14 cellular contexts compared by ENCODE assay signal in genomic region chr12:108866083-108866482, GRCh38. TPM values are rescaled to one million over a fixed set of nuclear protein-coding genes. Genes with fewer than 3 reads are reported as not detected.
DNase-seq lines count a peak whose midpoint lies in the region; ATAC-seq, FAIRE-seq and TF ChIP-seq lines count a peak whose summit lies in the region.
"Not testable (repeated sequence)": the region's sequence is repeated elsewhere in the genome, so short reads cannot be mapped to it uniquely, and the experiment has no call there.
"Had no signal": no experiment of that assay in that cellular context is flagged by ENCODE, and none has a peak within 500 bp of the region (broad histone marks: within the 10 kb centered on the region; RNA-seq: fewer than 3 reads in every experiment).

No MANE protein-coding gene starts in this region.

- peak; percentile 36 for DNase-seq in GM23248
- peak; percentile 34 for DNase-seq in Karpas-422
- peak in 1 of 4 experiments; percentile 34 for DNase-seq in K562 (ENCODE audit: extremely low read depth in 1 of 4, low spot score in 3 of 4)
- DNase-seq in epithelial cell of esophagus (ENCODE audit: low read depth), result peak; percentile 41
- not testable (repeated sequence) for DNase-seq in left lung

- peak; percentile 75 for ATAC-seq in K562
- ATAC-seq in left lung, result peak; percentile 30

- not testable (repeated sequence) for TF ChIP-seq POLR2A in K562 (conservative IDR thresholded peaks at IDR 0.05)

- not testable (repeated sequence) for H3K4me1 ChIP-seq in GM23248 (ENCODE audit: insufficient read depth); K562 (replicated peaks in 1 of 2; ENCODE audit: control insufficient read depth in 2 of 2, insufficient read depth in 2 of 2, low read length in 2 of 2)
- peaks cover 15% of the 10 kb centered on the region for H3K4me1 ChIP-seq in Karpas-422 (ENCODE audit: low read length)
- peaks cover 0 to 20% of the 10 kb centered on the region in 2 donors for H3K4me1 ChIP-seq in left lung

- H3K79me2 ChIP-seq in GM23248 (ENCODE audit: insufficient read depth); Karpas-422 (ENCODE audit: low read length); K562 (ENCODE audit: control insufficient read depth, insufficient read depth, low read length): not testable (repeated sequence)

- H3K9me2 ChIP-seq in GM23248 (ENCODE audit: insufficient read depth); Karpas-422 (replicated peaks; ENCODE audit: insufficient read depth, low read length): not testable (repeated sequence)

- 76 to 83% methylated on average over 10 of the region's 10 CpGs for WGBS in GM23248 (ENCODE audit: low coverage in 1 of 2, low lambda C conversion rate in 2 of 2, missing lambda C conversion rate in 2 of 2), 2 experiments
- WGBS in K562 (ENCODE audit: insufficient coverage, low coverage, missing lambda C conversion rate), result 25% methylated on average over 10 of the region's 10 CpGs

- not testable (repeated sequence) for BruUV-seq in K562 (replicated peaks; lab: Mats Ljungman, UMichigan)

- in situ Hi-C loops in GM23248 (cut with MboI); K562 (cut with MboI): not testable (repeated sequence)

- H2AFZ ChIP-seq in GM23248; Karpas-422 (ENCODE audit: low read length); K562 (ENCODE audit: low read depth, low read length): not testable (repeated sequence)

- not testable (repeated sequence) for H3K4me2 ChIP-seq in GM23248 (ENCODE audit: unreplicated experiment); Karpas-422 (ENCODE audit: low read depth, low read length, poor library complexity, severe bottlenecking); K562 (ENCODE audit: insufficient read depth, low read length)

- not testable (repeated sequence) for FAIRE-seq in K562 (lab: Jason Lieb, UNC)

- not testable (repeated sequence) for H3K9me1 ChIP-seq in K562 (ENCODE audit: control insufficient read depth, insufficient read depth, low read length)

- TF ChIP-seq CTCF in K562 (IDR thresholded peaks at IDR 0.05 in 2 of 3, conservative IDR thresholded peaks at IDR 0.05 in 1 of 3; ENCODE audit: insufficient read depth in 2 of 3, low read depth in 1 of 3, low read length in 3 of 3); epithelial cell of esophagus (IDR thresholded peaks at IDR 0.05; ENCODE audit: insufficient read depth, low read depth, low read length, missing control alignments); left lung (IDR thresholded peaks at IDR 0.05): not testable (repeated sequence)

- intact Hi-C loops in K562 (cut with micrococcal nuclease); left lung (cut with DNase I): not testable (repeated sequence)

- not testable (repeated sequence) for H3K27ac ChIP-seq in GM23248; Karpas-422 (ENCODE audit: low read length); K562 (ENCODE audit: extremely low read depth, low read depth, low read length); left lung

- not testable (repeated sequence) for H3K9me3 ChIP-seq in GM23248 (ENCODE audit: low read depth); Karpas-422 (ENCODE audit: low read length); K562 (replicated peaks; ENCODE audit: control insufficient read depth, insufficient read depth, low read depth, low read length); left lung

- POLR2A ChIA-PET in K562 (lab: Yijun Ruan, JAX), result interaction anchor here (0.6 to 1.7 kb wide), 2 partner anchors 9 to 14 kb away, joined by 4 to 5 read pairs; partner anchors contain the start of gene SSH1

- not testable (repeated sequence) for H3K27me3 ChIP-seq in GM23248 (replicated peaks; ENCODE audit: insufficient read depth); Karpas-422 (ENCODE audit: low read length); K562 (ENCODE audit: control insufficient read depth in 2 of 2, insufficient read depth in 2 of 2, low read length in 2 of 2); left lung

- CTCF ChIA-PET in K562 (lab: Yijun Ruan, JAX; ENCODE audit: low intra/inter-chr PET ratio), result not testable (repeated sequence)

- not testable (repeated sequence) for H3K4me3 ChIP-seq in GM23248; Karpas-422 (ENCODE audit: low read length); K562; epithelial cell of esophagus (ENCODE audit: low read length); left lung

- not testable (repeated sequence) for H3K36me3 ChIP-seq in GM23248 (ENCODE audit: low read depth); Karpas-422 (ENCODE audit: insufficient read depth, low read length); K562 (ENCODE audit: control insufficient read depth, insufficient read depth, low read length); left lung

- not testable (repeated sequence) for TF ChIP-seq RAD21 in K562 (CRISPR knock-in tag; conservative IDR thresholded peaks at IDR 0.05 in 1 of 2, IDR thresholded peaks at IDR 0.05 in 1 of 2)

- H3K9ac ChIP-seq in GM23248; Karpas-422 (ENCODE audit: low read length); K562 (ENCODE audit: insufficient read depth in 1 of 2, low read depth in 2 of 2, low read length in 2 of 2): not testable (repeated sequence)

- TF ChIP-seq EP300 in K562 (IDR thresholded peaks at IDR 0.05; ENCODE audit: low read length), result not testable (repeated sequence)

- H4K20me1 ChIP-seq in GM23248 (ENCODE audit: insufficient read depth); Karpas-422 (ENCODE audit: insufficient read depth, low read depth, low read length); K562 (replicated peaks; ENCODE audit: control insufficient read depth, insufficient read depth, low read length): not testable (repeated sequence)

- H3F3A ChIP-seq in GM23248 (ENCODE audit: insufficient read depth), result not testable (repeated sequence)

TF ChIP-seq in K562, 482 proteins besides CTCF, POLR2A, EP300 and RAD21 (continues in another document):
- TF ChIP-seq FOSL1 (tag; conservative IDR thresholded peaks at IDR 0.05), result peak; percentile 56

RNA-seq across cellular contexts. Expression of gene SSH1, which starts 8.7 kb away (rescaled TPM):
- total RNA-seq in GM23248 (2014; rRNA removed; shearing (Covaris generic)), result 21.9 and 33.5 TPM in 2 replicates
- polyA plus RNA-seq in GM23248 (2016; fragmentation: Nextera tagmentation; extraction: Ambion mirVana) (44.0 and 49.0 TPM in 2 replicates), K562 (2011; rRNA removed) (3.4 and 4.2 TPM in 2 replicates), K562 (2014; fragmentation: Illumina TruSeq; extraction: Trizol) (2.5 and 3.1 TPM in 2 replicates), K562 (2014; fragmentation: Nextera tagmentation; extraction: Ambion mirVana) (under 1 TPM; 0.41 to 0.45 TPM), K562 (2014; rRNA removed) (2.3 and 2.8 TPM in 2 replicates)
- total RNA-seq in Karpas-422 (2014; rRNA removed; shearing (Covaris generic); ENCODE audit: low replicate concordance), result 7.9 and 9.5 TPM in 2 replicates
- total RNA-seq in K562 (2011; cell fraction: chromatin; rRNA removed; ENCODE audit: low replicate concordance), result 12.8 and 19.4 TPM in 2 replicates
- 8.0 and 10.2 TPM in 2 replicates for total RNA-seq in K562 (2011; cell fraction: nucleolus; rRNA removed)
- 7.7 and 9.5 TPM in 2 replicates for total RNA-seq in K562 (2011; cell fraction: nucleoplasm; rRNA removed)
- total RNA-seq in K562 (2014; rRNA removed) (2.0 and 2.9 TPM in 2 replicates), K562 (2014; rRNA removed; fragmentation: Illumina TruSeq; extraction: Trizol) (2.3 and 2.5 TPM in 2 replicates), K562 (2015; rRNA removed; fragmentation: Illumina TruSeq; extraction: Trizol) (1.7 and 2.2 TPM in 2 replicates), K562 (2021) (5.5 and 6.5 TPM in 2 replicates), left lung (10 to 100 TPM; 43.5 to 48.8 TPM)
- polyA plus RNA-seq in K562 (2011; cell fraction: cytosol; rRNA removed), result 2.8 and 3.3 TPM in 2 replicates
- polyA plus RNA-seq in K562 (2011; cell fraction: nucleus; rRNA removed), result 4.0 and 4.1 TPM in 2 replicates
- polyA plus RNA-seq in K562 (2012), result 3.3 and 5.5 TPM in 2 replicates
- polyA minus RNA-seq in K562 (2011; rRNA and poly(A)+ RNA removed), result 4.5 and 5.0 TPM in 2 replicates
- polyA minus RNA-seq in K562 (2011; cell fraction: cytosol; rRNA and poly(A)+ RNA removed), result 2.5 and 4.4 TPM in 2 replicates
- polyA minus RNA-seq in K562 (2011; cell fraction: nucleus; rRNA and poly(A)+ RNA removed), result 4.7 and 5.2 TPM in 2 replicates

RNA-seq across cellular contexts. Expression of gene DAO, which starts 13.8 kb away (rescaled TPM):
- total RNA-seq in GM23248 (2014; rRNA removed; shearing (Covaris generic)), result not detected in 2 replicates
- polyA plus RNA-seq in GM23248 (2016; fragmentation: Nextera tagmentation; extraction: Ambion mirVana), result not detected in 2 replicates
- not detected in 2 replicates for total RNA-seq in Karpas-422 (2014; rRNA removed; shearing (Covaris generic); ENCODE audit: low replicate concordance)
- total RNA-seq in K562 (2011; cell fraction: chromatin; rRNA removed; ENCODE audit: low replicate concordance), result not detected in 2 replicates
- total RNA-seq in K562 (2011; cell fraction: nucleolus; rRNA removed), result not detected in 2 replicates
- total RNA-seq in K562 (2011; cell fraction: nucleoplasm; rRNA removed), result not detected in 2 replicates
- not detected in 2 replicates for total RNA-seq in K562 (2014; rRNA removed)
- total RNA-seq in K562 (2014; rRNA removed; fragmentation: Illumina TruSeq; extraction: Trizol), result not detected in 2 replicates
- total RNA-seq in K562 (2015; rRNA removed; fragmentation: Illumina TruSeq; extraction: Trizol), result not detected in 2 replicates
- not detected in 2 replicates for total RNA-seq in K562 (2021)
- polyA plus RNA-seq in K562 (2011; rRNA removed), result not detected in 2 replicates
- not detected in 2 replicates for polyA plus RNA-seq in K562 (2011; cell fraction: cytosol; rRNA removed)
- not detected in 2 replicates for polyA plus RNA-seq in K562 (2011; cell fraction: nucleus; rRNA removed)
- polyA plus RNA-seq in K562 (2012), result not detected in 2 replicates
- polyA plus RNA-seq in K562 (2014; fragmentation: Illumina TruSeq; extraction: Trizol), result not detected in 2 replicates
- polyA plus RNA-seq in K562 (2014; fragmentation: Nextera tagmentation; extraction: Ambion mirVana), result not detected
- not detected in 2 replicates for polyA plus RNA-seq in K562 (2014; rRNA removed)
- not detected in 2 replicates for polyA minus RNA-seq in K562 (2011; rRNA and poly(A)+ RNA removed)
- polyA minus RNA-seq in K562 (2011; cell fraction: cytosol; rRNA and poly(A)+ RNA removed), result not detected in 2 replicates
- not detected in 2 replicates for polyA minus RNA-seq in K562 (2011; cell fraction: nucleus; rRNA and poly(A)+ RNA removed)
- not detected for total RNA-seq in left lung
- total RNA-seq: A172; A673; CD4-positive, alpha-beta T cell; CD8-positive, alpha-beta memory T cell; GM12878; GM23338; H4; H9 had no signal
- polyA plus RNA-seq: BJ; CD8-positive, alpha-beta memory T cell; GM23338 had no signal
